Comparison of ENCODE assay signal across 9 cellular contexts in genomic region chr20:164618-165017, GRCh38. TPM values are rescaled to one million over a fixed set of nuclear protein-coding genes. Genes with fewer than 3 reads are reported as not detected.
"Had no signal": no experiment of that assay in that cellular context is flagged by ENCODE, and none has a peak within 500 bp of the region (broad histone marks: within the 10 kb centered on the region; RNA-seq: fewer than 3 reads in every experiment).

No MANE protein-coding gene starts in this region.

- DNase-seq: GDM1, GF-D8 had no signal

- FAIRE-seq: G401.6, GM12878, GM12891, GM12892, GM18507, GM19239 had no signal

- H3K4me3 ChIP-seq: GM12878 had no signal

- ATAC-seq: GM12878 had no signal

RNA-seq across cellular contexts. Expression of gene DEFB127, which starts 7.4 kb away (rescaled TPM):
- total RNA-seq: G401, GM12878 had no signal
- polyA plus RNA-seq: GM12878 had no signal

RNA-seq across cellular contexts. Expression of gene DEFB126, which starts 22.2 kb away (rescaled TPM):
- total RNA-seq: G401, GM12878 had no signal
- polyA plus RNA-seq: GM12878 had no signal

RNA-seq across cellular contexts. Expression of gene DEFB128, which starts 24.9 kb away (rescaled TPM):
- total RNA-seq: G401, GM12878 had no signal
- polyA plus RNA-seq: GM12878 had no signal
